1 cellular context compared by ENCODE assay signal in the genomic region with DNA sequence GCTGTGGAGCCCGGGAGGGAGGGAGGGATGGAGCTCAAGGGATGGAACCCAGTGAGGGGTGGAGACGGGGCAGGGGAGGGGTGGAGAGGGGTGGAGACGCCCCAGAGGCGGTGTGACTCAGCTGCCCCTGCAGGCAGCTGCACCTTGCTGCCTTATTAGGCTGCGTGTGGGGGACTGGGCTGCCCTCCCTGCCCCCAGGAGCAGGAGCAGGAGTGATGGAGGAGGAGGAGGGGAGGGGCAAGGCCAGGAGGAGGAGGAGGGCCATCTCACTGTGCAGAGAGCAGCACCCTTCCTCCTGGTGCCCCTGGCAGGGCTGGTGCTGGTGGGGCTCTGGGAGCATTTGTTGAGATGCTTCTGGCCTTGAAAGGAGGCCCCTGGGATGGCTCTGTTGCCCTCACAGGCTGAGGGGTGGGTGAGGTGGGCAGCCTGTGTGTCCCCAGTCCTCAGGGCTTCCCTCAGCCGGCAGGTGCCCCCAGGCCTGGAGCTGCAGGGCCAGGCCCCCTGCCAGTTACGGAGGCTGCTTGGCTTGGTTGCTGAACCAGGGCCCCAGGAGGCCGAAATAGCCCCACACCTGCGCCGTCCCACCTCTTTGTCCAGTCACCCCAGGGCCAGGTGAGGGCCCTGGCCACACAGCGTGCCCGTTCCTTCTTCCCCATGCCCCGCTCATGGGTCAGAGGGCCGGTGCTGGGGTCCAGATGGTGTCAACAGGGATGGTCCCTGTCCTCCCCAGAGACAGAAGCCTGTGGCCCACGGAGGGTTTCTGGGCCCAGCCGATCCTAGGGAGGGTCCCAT.
TF ChIP-seq lines count a peak whose summit lies in the region.

No MANE protein-coding gene starts in this region.

TF ChIP-seq in WTC11, 78 proteins besides CTCF, POLR2A, EP300 and RAD21 (continued from another document):
- no peak for TF ChIP-seq GTF2I (CRISPR knock-in tag; conservative IDR thresholded peaks at IDR 0.05)
- TF ChIP-seq FOXK1 (CRISPR knock-in tag; IDR thresholded peaks at IDR 0.05), result no peak
- TF ChIP-seq ZMAT4 (CRISPR knock-in tag; IDR thresholded peaks at IDR 0.05), result no peak
